20 cellular contexts compared by ENCODE assay signal in the genomic region with DNA sequence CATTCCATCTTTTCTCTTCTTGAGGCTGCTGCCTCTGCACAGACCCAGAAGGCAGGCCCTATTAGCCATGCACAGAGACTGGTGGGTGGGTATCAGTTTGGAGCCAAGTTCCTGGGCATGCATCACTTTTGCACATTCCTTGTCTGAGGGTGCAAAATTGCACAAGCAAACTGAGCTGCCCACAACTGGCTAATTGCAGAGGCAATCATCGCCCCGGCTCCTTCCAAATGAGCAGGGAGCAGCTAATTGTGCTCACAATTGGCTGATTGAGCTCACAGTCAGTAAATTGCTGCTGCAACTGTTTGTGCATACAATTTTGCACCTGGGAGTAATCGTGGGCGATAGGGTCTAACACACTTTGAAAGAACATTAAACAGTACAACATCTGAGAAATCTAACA.
A peak's percentile ranks its signal among the peaks of the same experiment; 100 is the strongest.
DNase-seq lines count a peak whose midpoint lies in the region; ATAC-seq and FAIRE-seq lines count a peak whose summit lies in the region.
"Had no signal": no experiment of that assay in that cellular context is flagged by ENCODE, and none has a peak within 500 bp of the region (broad histone marks: within the 10 kb centered on the region; RNA-seq: fewer than 3 reads in every experiment).

No MANE protein-coding gene starts in this region.

- H3K9me3 ChIP-seq in SK-N-MC (ENCODE audit: low read depth, low read length) (no peaks in the 10 kb centered on the region), aorta (ENCODE audit: control insufficient read depth, low read length) (no peaks in the 10 kb centered on the region)

- no peak for ATAC-seq in aorta (ENCODE audit: low FRiP score)
- ATAC-seq: GM23338, HCT116 had no signal

- intact Hi-C loops in posterior cingulate gyrus (cut with DNase I) (no loop called here), aorta (cut with DNase I) (no loop called here)

- H3K27ac ChIP-seq in SK-N-MC (peak overlapping the region; percentile 91; the same call in 1 of the 2 replicates), aorta (ENCODE audit: low read depth in 1 of 2, low read length in 2 of 2) (no peak overlapping the region)

- H3K36me3 ChIP-seq in SK-N-MC (ENCODE audit: insufficient read depth, low read length) (no peaks in the 10 kb centered on the region), aorta (ENCODE audit: control insufficient read depth in 1 of 2, insufficient read depth in 2 of 2, low read length in 1 of 2) (no peaks in the 10 kb centered on the region)

- no peak overlapping the region for H3K9ac ChIP-seq in SK-N-MC (ENCODE audit: insufficient read length)

- 43 to 51% methylated on average over 4 of the region's 4 CpGs for WGBS in aorta, 2 donors

- no peaks in the 10 kb centered on the region for H3K4me1 ChIP-seq in aorta (ENCODE audit: control insufficient read depth in 1 of 2, insufficient read depth in 2 of 2, low read length in 2 of 2)

- FAIRE-seq in RCC 7860 (lab: Jason Lieb, UNC) = no peak
- FAIRE-seq: GM12891, GM18507 had no signal

- no peak overlapping the region for H3K4me3 ChIP-seq in SK-N-MC
- no peak overlapping the region for H3K4me3 ChIP-seq in aorta (ENCODE audit: low read length in 2 of 2)
- H3K4me3 ChIP-seq: GM23338 had no signal

- DNase-seq in NCI-H748 (lab: John Stamatoyannopoulos, UW; ENCODE audit: unreplicated experiment) = peak; percentile 19
- no peak for DNase-seq in NCI-H748 treated with DMSO at 0.1 percent for 48 hours (lab: John Stamatoyannopoulos, UW)
- no peak for DNase-seq in SK-N-MC (ENCODE audit: low read depth, low spot score)
- peak; percentile 41 for DNase-seq in left kidney (ENCODE audit: low read depth, low spot score)
- DNase-seq in posterior cingulate gyrus = peak in 7 of 10 donors; percentile 9 to 87 (median 29)
- DNase-seq in aorta = no peak
- no peak for DNase-seq in NCI-H510A (lab: John Stamatoyannopoulos, UW)
- no peak for DNase-seq in RCC 7860 (ENCODE audit: low spot score)
- DNase-seq: C1 segment of cervical spinal cord; Calu3; CD4-positive, alpha-beta memory T cell; COR-L47; DMS53; DMS79 treated with DMSO at 0.1 percent for 48 hours; GF-D8; H9 had no signal

- no peaks in the 10 kb centered on the region for H3K27me3 ChIP-seq in aorta (ENCODE audit: control insufficient read depth in 1 of 2, insufficient read depth in 2 of 2, low read length in 1 of 2)

Comparison
In these comparisons a context has a peak if more than half of its experiments do, and no peak if none do; other contexts are left out.
1. DNase-seq: peak in NCI-H748 (single experiment), left kidney (single experiment) and posterior cingulate gyrus (7 of 10); none in NCI-H748 treated with DMSO at 0.1 percent for 48 hours (single experiment), SK-N-MC (single experiment), aorta (0 of 2), NCI-H510A (single experiment) and RCC 7860 (single experiment).